ENCODE assay signal across 31 cellular contexts in genomic region chr13:113559061-113559460, GRCh38. TPM values are rescaled to one million over a fixed set of nuclear protein-coding genes. Genes with fewer than 3 reads are reported as not detected.
DNase-seq lines count a peak whose midpoint lies in the region; ATAC-seq and TF ChIP-seq lines count a peak whose summit lies in the region.
"Had no signal": no experiment of that assay in that cellular context is flagged by ENCODE, and none has a peak within 500 bp of the region (broad histone marks: within the 10 kb centered on the region; RNA-seq: fewer than 3 reads in every experiment).

No MANE protein-coding gene starts in this region.

- peak in 1 of 2 donors; percentile 13 for DNase-seq in activated naive CD4-positive, alpha-beta T cell treated with anti-CD3 and anti-CD28 coated beads, Interleukin-2, amount 50 U/mL, for 72 hours (ENCODE audit: low spot score in 2 of 2)
- DNase-seq in activated naive CD4-positive, alpha-beta T cell treated with anti-CD3 and anti-CD28 coated beads, Interleukin-2, amount 50 U/mL, for 16 hours = no peak
- DNase-seq in coronary artery (ENCODE audit: low spot score) (peak; percentile 47), memory B cell (ENCODE audit: low spot score in 2 of 2) (no peak), stomach (peak; percentile 3), OCI-LY7 (ENCODE audit: low spot score) (no peak)
- DNase-seq in effector CD4-positive, alpha-beta T cell = no peak
- DNase-seq in activated CD8-positive, alpha-beta T cell treated with anti-CD3 and anti-CD28 coated beads, Interleukin-2, amount 10 ng/mL, durations not matched to agents 7 days and 5 days = no peak
- DNase-seq: ACHN; activated CD4-positive, alpha-beta T cell treated with anti-CD3 and anti-CD28 coated beads for 1 hour; activated T-cell treated with anti-CD3 and anti-CD28 coated beads, Interleukin-2, amount 50 U/mL, for 72 hours; BE2C; body of pancreas; MG63; NCI-H1436 treated with DMSO at 0.1 percent for 48 hours; NCI-H446; NCI-H748 treated with DMSO at 0.1 percent for 48 hours; Right ventricle myocardium superior; stimulated activated CD4-positive, alpha-beta T cell treated with anti-CD3 and anti-CD28 coated beads, Interleukin-12 subunit alpha, Interleukin-12 subunit beta, amount 100 ng/mL, for 4 hours; stimulated activated CD4-positive, alpha-beta T cell treated with anti-CD3 and anti-CD28 coated beads, Interleukin-4, amount 100 ng/mL, for 1 hour; transverse colon had no signal

- H3K36me3 ChIP-seq in stomach (peaks cover 0 to 12% (median 3%) of the 10 kb centered on the region in 4 donors), OCI-LY7 (ENCODE audit: insufficient read depth, low read length) (no peaks in the 10 kb centered on the region)
- H3K36me3 ChIP-seq: BE2C, transverse colon had no signal

- BruUV-seq in OCI-LY7 (replicated peaks; lab: Mats Ljungman, UMichigan) = no TSS peak

- no peaks in the 10 kb centered on the region for H3K27me3 Mint-ChIP-seq in memory B cell
- H3K27me3 Mint-ChIP-seq in activated CD8-positive, alpha-beta T cell treated with anti-CD3 and anti-CD28 coated beads, Interleukin-2, amount 10 ng/mL, durations not matched to agents 7 days and 5 days (ENCODE audit: low read depth) = no peaks in the 10 kb centered on the region

- H3K4me1 Mint-ChIP-seq in memory B cell = peaks cover 24% of the 10 kb centered on the region
- peaks cover 2% of the 10 kb centered on the region for H3K4me1 Mint-ChIP-seq in activated CD8-positive, alpha-beta T cell treated with anti-CD3 and anti-CD28 coated beads, Interleukin-2, amount 10 ng/mL, durations not matched to agents 7 days and 5 days (ENCODE audit: low read depth)

- H3K4me1 ChIP-seq in stomach (peaks cover 0 to 8% (median 6%) of the 10 kb centered on the region in 4 donors), OCI-LY7 (ENCODE audit: insufficient read depth, low read length, poor library complexity, severe bottlenecking) (no peaks in the 10 kb centered on the region)
- H3K4me1 ChIP-seq: body of pancreas, parathyroid adenoma, transverse colon had no signal

- no peak overlapping the region for H3K4me3 ChIP-seq in coronary artery
- no peak overlapping the region for H3K4me3 ChIP-seq in stomach
- no peak overlapping the region for H3K4me3 ChIP-seq in OCI-LY7 (ENCODE audit: low read depth, low read length, poor library complexity, severe bottlenecking)
- H3K4me3 ChIP-seq: body of pancreas, dorsolateral prefrontal cortex, gastroesophageal sphincter, GM12878, hepatocyte, MG63, transverse colon had no signal

- TF ChIP-seq POLR2A in stomach (IDR thresholded peaks at IDR 0.05) = no peak

- TF ChIP-seq CTCF in coronary artery (IDR thresholded peaks at IDR 0.05) (no peak), stomach (IDR thresholded peaks at IDR 0.05) (no peak), OCI-LY7 (conservative IDR thresholded peaks at IDR 0.05; ENCODE audit: low read length) (no peak)

- H3K9me3 ChIP-seq in stomach = no peaks in the 10 kb centered on the region
- H3K9me3 ChIP-seq in OCI-LY7 (ENCODE audit: low read length) = no peaks in the 10 kb centered on the region
- H3K9me3 ChIP-seq: BE2C, body of pancreas, gastroesophageal sphincter, MG63, transverse colon had no signal

- no peak overlapping the region for H3K27ac ChIP-seq in coronary artery
- H3K27ac ChIP-seq in stomach = no peak overlapping the region
- no peak overlapping the region for H3K27ac ChIP-seq in OCI-LY7 (ENCODE audit: low read depth, low read length, poor library complexity, severe bottlenecking)
- H3K27ac ChIP-seq: body of pancreas, dorsolateral prefrontal cortex, gastroesophageal sphincter, hepatocyte, KMS-11, parathyroid adenoma, transverse colon had no signal

- no peak for TF ChIP-seq EP300 in stomach (IDR thresholded peaks at IDR 0.05)

- POLR2A ChIA-PET in OCI-LY7 (lab: Charles Lee) = no interaction called here
- POLR2A ChIA-PET in activated CD8-positive, alpha-beta T cell treated with anti-CD3 and anti-CD28 coated beads, Interleukin-2, amount 10 ng/mL, durations not matched to agents 7 days and 5 days (lab: Charles Lee) = no interaction called here

- ATAC-seq in activated naive CD4-positive, alpha-beta T cell treated with anti-CD3 and anti-CD28 coated beads, Interleukin-2, amount 50 U/mL, for 72 hours = no peak
- ATAC-seq in memory B cell (ENCODE audit: low read depth) = no peak
- ATAC-seq in activated CD8-positive, alpha-beta T cell treated with anti-CD3 and anti-CD28 coated beads, Interleukin-2, amount 10 ng/mL, durations not matched to agents 7 days and 5 days = no peak
- ATAC-seq: activated T-cell treated with anti-CD3 and anti-CD28 coated beads, Interleukin-2, amount 50 U/mL, for 72 hours; body of pancreas; gastroesophageal sphincter; GM12878; Panc1; sciatic nerve had no signal

- 82 to 87% (median 83%) methylated on average over 7 of the region's 7 CpGs for WGBS in stomach, 5 donors

- H3K79me2 ChIP-seq in OCI-LY7 (ENCODE audit: insufficient read depth, low read depth, low read length) = no peaks in the 10 kb centered on the region
- H3K79me2 ChIP-seq: hepatocyte, parathyroid adenoma had no signal

- H2AFZ ChIP-seq in OCI-LY7 (ENCODE audit: low read length) = no peak overlapping the region
- H2AFZ ChIP-seq: hepatocyte, parathyroid adenoma had no signal

- intact Hi-C loops in stomach (cut with DNase I; ENCODE audit: low total_unique reads) (no loop called here), OCI-LY7 (cut with micrococcal nuclease; ENCODE audit: unreplicated experiment) (no loop called here)

- no peak overlapping the region for H3K4me2 ChIP-seq in OCI-LY7 (ENCODE audit: low read length)
- H3K4me2 ChIP-seq: hepatocyte, KMS-11 had no signal

- no peak overlapping the region for H3K4me3 Mint-ChIP-seq in memory B cell
- no peak overlapping the region for H3K4me3 Mint-ChIP-seq in activated CD8-positive, alpha-beta T cell treated with anti-CD3 and anti-CD28 coated beads, Interleukin-2, amount 10 ng/mL, durations not matched to agents 7 days and 5 days
- H3K4me3 Mint-ChIP-seq: activated naive CD4-positive, alpha-beta T cell treated with anti-CD3 and anti-CD28 coated beads for 36 hours; activated T-cell treated with anti-CD3 and anti-CD28 coated beads, Interleukin-2, amount 50 U/mL, for 72 hours; neural crest cell had no signal

- CTCF ChIA-PET in OCI-LY7 (lab: Charles Lee; ENCODE audit: unreplicated experiment) = no interaction called here
- CTCF ChIA-PET in activated CD8-positive, alpha-beta T cell treated with anti-CD3 and anti-CD28 coated beads, Interleukin-2, amount 10 ng/mL, durations not matched to agents 7 days and 5 days (lab: Charles Lee) = interaction anchor here (0.6 kb wide), 1 partner anchor 175 kb away, joined by 4 read pairs; no protein-coding TSS in a partner anchor

- peak overlapping the region; percentile 13 to 15 for H3K27ac Mint-ChIP-seq in activated naive CD4-positive, alpha-beta T cell treated with anti-CD3 and anti-CD28 coated beads, Interleukin-2, amount 50 U/mL, for 72 hours
- peak overlapping the region; percentile 20 for H3K27ac Mint-ChIP-seq in memory B cell
- no peak overlapping the region for H3K27ac Mint-ChIP-seq in activated CD8-positive, alpha-beta T cell treated with anti-CD3 and anti-CD28 coated beads, Interleukin-2, amount 10 ng/mL, durations not matched to agents 7 days and 5 days
- H3K27ac Mint-ChIP-seq: activated naive CD4-positive, alpha-beta T cell treated with anti-CD3 and anti-CD28 coated beads for 36 hours; activated T-cell treated with anti-CD3 and anti-CD28 coated beads, Interleukin-2, amount 50 U/mL, for 72 hours had no signal

- H3K9me3 Mint-ChIP-seq in activated naive CD4-positive, alpha-beta T cell treated with anti-CD3 and anti-CD28 coated beads, Interleukin-2, amount 50 U/mL, for 72 hours = no peaks in the 10 kb centered on the region
- no peaks in the 10 kb centered on the region for H3K9me3 Mint-ChIP-seq in memory B cell
- no peaks in the 10 kb centered on the region for H3K9me3 Mint-ChIP-seq in activated CD8-positive, alpha-beta T cell treated with anti-CD3 and anti-CD28 coated beads, Interleukin-2, amount 10 ng/mL, durations not matched to agents 7 days and 5 days (ENCODE audit: insufficient read depth)
- H3K9me3 Mint-ChIP-seq: activated naive CD4-positive, alpha-beta T cell treated with anti-CD3 and anti-CD28 coated beads for 36 hours; activated T-cell treated with anti-CD3 and anti-CD28 coated beads, Interleukin-2, amount 50 U/mL, for 72 hours; neural crest cell had no signal

- no peaks in the 10 kb centered on the region for H3K36me3 Mint-ChIP-seq in activated naive CD4-positive, alpha-beta T cell treated with anti-CD3 and anti-CD28 coated beads, Interleukin-2, amount 50 U/mL, for 72 hours
- no peaks in the 10 kb centered on the region for H3K36me3 Mint-ChIP-seq in memory B cell
- no peaks in the 10 kb centered on the region for H3K36me3 Mint-ChIP-seq in activated CD8-positive, alpha-beta T cell treated with anti-CD3 and anti-CD28 coated beads, Interleukin-2, amount 10 ng/mL, durations not matched to agents 7 days and 5 days (ENCODE audit: low read depth)

- H4K20me1 ChIP-seq in OCI-LY7 (ENCODE audit: insufficient read depth, low read length) = no peaks in the 10 kb centered on the region

- no peaks in the 10 kb centered on the region for H3K27me3 ChIP-seq in stomach
- H3K27me3 ChIP-seq: BE2C, body of pancreas, dorsolateral prefrontal cortex, gastroesophageal sphincter, hepatocyte, MG63, transverse colon had no signal

- H3K9me2 ChIP-seq in OCI-LY7 (ENCODE audit: insufficient read depth, low read length) = no peaks in the 10 kb centered on the region

RNA-seq across cellular contexts. Expression of gene TFDP1, which starts 25.5 kb away (rescaled TPM):
- total RNA-seq in activated naive CD4-positive, alpha-beta T cell treated with anti-CD3 and anti-CD28 coated beads, Interleukin-2, amount 50 U/mL, for 72 hours = 100 to 1,000 TPM in 1 of 2 donors, 10 to 100 TPM in 1; 95.1 to 173 TPM
- total RNA-seq in stomach (100 to 1,000 TPM in 2 of 5 donors, 10 to 100 TPM in 3; 35.3 to 207 (median 59.1) TPM), OCI-LY7 (2022) (111 and 119 TPM in 2 replicates)
- polyA plus RNA-seq in stomach = 10 to 100 TPM; 27.3 to 57.2 (median 55.3) TPM
- 81.2 and 87.9 TPM in 2 replicates for total RNA-seq in OCI-LY7 (2014; rRNA removed; shearing (Covaris generic))
- 100 to 1,000 TPM; 180 to 191 TPM for total RNA-seq in activated CD8-positive, alpha-beta T cell treated with anti-CD3 and anti-CD28 coated beads, Interleukin-2, amount 10 ng/mL, durations not matched to agents 7 days and 5 days

Comparison
In these comparisons a context has a peak if more than half of its experiments do, and no peak if none do; other contexts are left out.
1. DNase-seq: peak in coronary artery (single experiment) and stomach (single experiment); none in activated naive CD4-positive, alpha-beta T cell treated with anti-CD3 and anti-CD28 coated beads, Interleukin-2, amount 50 U/mL, for 16 hours (single experiment), memory B cell (0 of 2), OCI-LY7 (single experiment), effector CD4-positive, alpha-beta T cell (single experiment) and activated CD8-positive, alpha-beta T cell treated with anti-CD3 and anti-CD28 coated beads, Interleukin-2, amount 10 ng/mL, durations not matched to agents 7 days and 5 days (single experiment).